Comparison of ENCODE assay signal across 10 cellular contexts in the genomic region with DNA sequence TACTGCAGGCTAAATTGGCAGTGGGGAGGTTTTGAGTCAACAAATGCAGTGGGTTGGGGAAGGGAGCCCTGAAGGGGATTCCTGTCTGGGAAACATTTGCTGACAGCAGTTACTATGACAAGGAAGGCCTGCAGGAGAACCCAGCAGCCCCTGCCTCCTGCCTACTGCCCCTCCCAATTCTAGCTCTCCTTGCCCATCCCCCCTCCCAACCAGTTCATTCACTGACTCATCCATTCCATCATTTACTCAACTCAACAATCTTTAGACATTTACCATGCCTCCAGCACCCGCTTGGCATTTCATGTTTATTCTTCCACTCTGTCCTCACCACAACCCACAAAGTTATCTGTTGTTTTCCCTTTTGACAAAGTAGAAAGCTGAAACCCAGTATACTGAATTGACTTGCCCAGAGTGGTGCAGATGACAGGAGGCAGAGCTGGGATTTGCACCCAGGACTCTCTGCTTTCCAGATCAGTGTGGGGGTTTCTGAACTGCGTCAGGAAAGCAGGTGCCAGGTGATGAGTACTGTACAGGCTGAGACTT.
A peak's percentile ranks its signal among the peaks of the same experiment; 100 is the strongest.
DNase-seq lines count a peak whose midpoint lies in the region; ATAC-seq, FAIRE-seq and TF ChIP-seq lines count a peak whose summit lies in the region.
"Had no signal": no experiment of that assay in that cellular context is flagged by ENCODE, and none has a peak within 500 bp of the region (broad histone marks: within the 10 kb centered on the region; RNA-seq: fewer than 3 reads in every experiment).

No MANE protein-coding gene starts in this region.

- no peak for TF ChIP-seq CTCF in A549 (IDR thresholded peaks at IDR 0.05)

- intact Hi-C loops in left colon (cut with DNase I, micrococcal nuclease) = no loop called here

- TF ChIP-seq EP300 in A549 (IDR thresholded peaks at IDR 0.05) = no peak

- peaks cover 29% of the 10 kb centered on the region for H3K4me1 ChIP-seq in A549
- no peaks in the 10 kb centered on the region for H3K4me1 ChIP-seq in small intestine (ENCODE audit: control insufficient read depth in 2 of 2, insufficient read depth in 1 of 2, low read depth in 1 of 2, low read length in 1 of 2)
- H3K4me1 ChIP-seq: body of pancreas had no signal

- no peak overlapping the region for H3K4me3 ChIP-seq in A549
- H3K4me3 ChIP-seq in small intestine (ENCODE audit: low read depth in 1 of 2, low read length in 2 of 2) = no peak overlapping the region
- H3K4me3 ChIP-seq: body of pancreas, K562 had no signal

- TF ChIP-seq RAD21 in A549 (conservative IDR thresholded peaks at IDR 0.05 in 1 of 2, IDR thresholded peaks at IDR 0.05 in 1 of 2) = no peak

- POLR2A ChIA-PET in A549 (lab: Yijun Ruan, JAX) = interaction anchor here (1.6 kb wide), 1 partner anchor 74 kb away, joined by 6 read pairs; no protein-coding TSS in a partner anchor

- no peaks in the 10 kb centered on the region for H3K9me3 ChIP-seq in A549
- H3K9me3 ChIP-seq in small intestine (ENCODE audit: control insufficient read depth, low read depth) = no peaks in the 10 kb centered on the region
- H3K9me3 ChIP-seq: body of pancreas had no signal

- peak in 1 of 2 experiments; percentile 24 for DNase-seq in A549 (ENCODE audit: low read depth in 1 of 2, low spot score in 1 of 2)
- peak; percentile 79 for DNase-seq in HTR-8/SVneo (ENCODE audit: insufficient read length, low spot score)
- DNase-seq in activated T-cell treated with anti-CD3 and anti-CD28 coated beads for 48 hours (ENCODE audit: low read depth) = peak; percentile 31
- DNase-seq in iPS-NIHi7 (ENCODE audit: extremely low spot score) = peak; percentile 67
- DNase-seq in left colon = no peak
- DNase-seq in small intestine = no peak
- DNase-seq in NCI-H524 (lab: John Stamatoyannopoulos, UW) = no peak
- DNase-seq: body of pancreas had no signal

- ATAC-seq in A549 (no peak; a peak in 1 of 6 replicates), left colon (no peak), HG03039 (IDR thresholded peaks at IDR 0.05; ENCODE audit: unreplicated experiment) (no peak)
- ATAC-seq: body of pancreas, K562 had no signal

- CTCF ChIA-PET in A549 (lab: Yijun Ruan, JAX) = no interaction called here

- no peaks in the 10 kb centered on the region for H3K36me3 ChIP-seq in small intestine (ENCODE audit: control insufficient read depth in 2 of 2, insufficient read depth in 2 of 2, low read length in 2 of 2)

- peak overlapping the region; percentile 29; the same call in 2 of the 3 replicates for H3K4me2 ChIP-seq in A549

- H3K27me3 ChIP-seq in small intestine (ENCODE audit: control insufficient read depth in 2 of 2, insufficient read depth in 2 of 2, low read length in 2 of 2) = no peaks in the 10 kb centered on the region
- H3K27me3 ChIP-seq: body of pancreas had no signal

- H3K27ac ChIP-seq in A549 (no peak overlapping the region; a peak in 1 of 6 replicates), small intestine (ENCODE audit: low read depth in 1 of 2, low read length in 1 of 2) (no peak overlapping the region)
- H3K27ac ChIP-seq: body of pancreas had no signal

- 49% methylated on average over 2 of the region's 2 CpGs for WGBS in A549 (ENCODE audit: missing lambda C conversion rate)
- WGBS in small intestine, 3 donors = 67 to 82% (median 74%) methylated on average over 2 of the region's 2 CpGs

- FAIRE-seq in A549 (lab: Jason Lieb, UNC) = no peak
- peak; percentile 92 for FAIRE-seq in HTR-8/SVneo (lab: Jason Lieb, UNC)
- FAIRE-seq in small intestine (lab: Jason Lieb, UNC) = no peak
- FAIRE-seq: K562 had no signal

- no peak for TF ChIP-seq POLR2A in A549 (IDR thresholded peaks at IDR 0.05; ENCODE audit: low read length)

TF ChIP-seq in A549, 52 proteins besides CTCF, POLR2A, EP300 and RAD21:
- TF ChIP-seq FOSB (CRISPR knock-in tag; IDR thresholded peaks at IDR 0.05) = no peak
- no peak for TF ChIP-seq E2F6 (IDR thresholded peaks at IDR 0.05; ENCODE audit: borderline replicate concordance, low read depth)
- TF ChIP-seq CEBPB (IDR thresholded peaks at IDR 0.05) = no peak

Comparison
In these comparisons a context has a peak if more than half of its experiments do, and no peak if none do; other contexts are left out.
1. DNase-seq: peak in HTR-8/SVneo (single experiment), activated T-cell treated with anti-CD3 and anti-CD28 coated beads for 48 hours (single experiment) and iPS-NIHi7 (single experiment); none in left colon (0 of 2), small intestine (single experiment) and NCI-H524 (0 of 2).